2 cellular contexts compared by ENCODE assay signal in genomic region chr6:146110990-146111389, GRCh38.
TF ChIP-seq lines count a peak whose summit lies in the region.

No MANE protein-coding gene starts in this region.

TF ChIP-seq in liver, 16 proteins besides CTCF, POLR2A, EP300 and RAD21 (continued from another document):
- TF ChIP-seq ZBTB33 (IDR thresholded peaks at IDR 0.05) (no peak), SP1 (IDR thresholded peaks at IDR 0.05) (no peak), FOXA2 (IDR thresholded peaks at IDR 0.05) (no peak), RXRA (IDR thresholded peaks at IDR 0.05) (no peak), MAX (IDR thresholded peaks at IDR 0.05) (no peak)
TF ChIP-seq in liver: peak in this region for 2.

TF ChIP-seq in HepG2, 621 proteins besides CTCF, POLR2A, EP300 and RAD21 (continued from another document):
- TF ChIP-seq FOXP4 (CRISPR knock-in tag; IDR thresholded peaks at IDR 0.05) = no peak
